9 cellular contexts compared by ENCODE assay signal in genomic region chr15:57133127-57133968, GRCh38.
A peak's percentile ranks its signal among the peaks of the same experiment; 100 is the strongest.
DNase-seq lines count a peak whose midpoint lies in the region; ATAC-seq, FAIRE-seq and TF ChIP-seq lines count a peak whose summit lies in the region.
"Had no signal": no experiment of that assay in that cellular context is flagged by ENCODE, and none has a peak within 500 bp of the region (broad histone marks: within the 10 kb centered on the region; RNA-seq: fewer than 3 reads in every experiment).

No MANE protein-coding gene starts in this region.

- FAIRE-seq in endothelial cell of umbilical vein (lab: Jason Lieb, UNC) = no peak

- CTCF ChIA-PET in activated naive CD4-positive, alpha-beta T cell treated with anti-CD3 and anti-CD28 coated beads for 36 hours (lab: Charles Lee) = interaction anchor here (1.8 kb wide), 1 partner anchor 13 kb away, joined by 6 read pairs; no protein-coding TSS in a partner anchor
- CTCF ChIA-PET in endothelial cell of umbilical vein (lab: Charles Lee) = interaction anchor here (1.2 to 1.4 kb wide), 2 partner anchors 8 to 11 kb away, joined by 4 to 5 read pairs; no protein-coding TSS in a partner anchor

- DNase-seq in activated naive CD4-positive, alpha-beta T cell treated with anti-CD3 and anti-CD28 coated beads for 36 hours = peak; percentile 42
- no peak for DNase-seq in activated naive CD4-positive, alpha-beta T cell (lab: John Stamatoyannopoulos, UW)
- DNase-seq in NCI-H774 (lab: John Stamatoyannopoulos, UW) (peak; percentile 78), endothelial cell of umbilical vein (ENCODE audit: low read depth, low spot score) (peak; percentile 57), superior temporal gyrus (ENCODE audit: extremely low spot score) (peak; percentile 70), tibial artery (no peak)
- DNase-seq in activated CD8-positive, alpha-beta memory T cell treated with anti-CD3 and anti-CD28 coated beads, Interleukin-2, amount 50 U/mL, for 4 hours = no peak

- no peak overlapping the region for H2AFZ ChIP-seq in endothelial cell of umbilical vein (ENCODE audit: low read depth, low read length)

- peaks cover 45% of the 10 kb centered on the region for H3K4me1 Mint-ChIP-seq in activated naive CD4-positive, alpha-beta T cell treated with anti-CD3 and anti-CD28 coated beads for 36 hours (ENCODE audit: low read depth)

- no peaks in the 10 kb centered on the region for H3K9me1 ChIP-seq in endothelial cell of umbilical vein (replicated peaks; ENCODE audit: control insufficient read depth, extremely low read depth, insufficient read depth, low read length)

- no peaks in the 10 kb centered on the region for H3K9me3 ChIP-seq in endothelial cell of umbilical vein (replicated peaks; ENCODE audit: control insufficient read depth, insufficient read depth, low read length)
- no peaks in the 10 kb centered on the region for H3K9me3 ChIP-seq in tibial artery
- H3K9me3 ChIP-seq: neutrophil had no signal

- peaks cover 8% of the 10 kb centered on the region for H3K36me3 Mint-ChIP-seq in activated naive CD4-positive, alpha-beta T cell treated with anti-CD3 and anti-CD28 coated beads for 36 hours (ENCODE audit: low read depth)

- no peak for ATAC-seq in HG03378 (IDR thresholded peaks at IDR 0.05; ENCODE audit: unreplicated experiment)

- H3K4me1 ChIP-seq in endothelial cell of umbilical vein (ENCODE audit: control insufficient read depth, extremely low read depth, insufficient read depth, low read length) (peaks cover 43% of the 10 kb centered on the region), tibial artery (peaks cover 0 to 14% (median 4%) of the 10 kb centered on the region in 4 donors)

- H4K20me1 ChIP-seq in endothelial cell of umbilical vein (replicated peaks; ENCODE audit: control insufficient read depth, extremely low read depth, insufficient read depth, low read length) = no peaks in the 10 kb centered on the region

- dilution Hi-C loops in endothelial cell of umbilical vein (cut with MboI; ENCODE audit: extremely low pct_ligation_motif_present, low sequenced_read_pairs) = no loop called here

- intact Hi-C loops in activated naive CD4-positive, alpha-beta T cell treated with anti-CD3 and anti-CD28 coated beads for 36 hours (cut with micrococcal nuclease) = loop anchor here (5.0 to 10.0 kb wide), 2 partner anchors 216 to 249 kb away; partner anchors contain the start of gene TCF12
- intact Hi-C loops in endothelial cell of umbilical vein (cut with micrococcal nuclease) (loop anchor here (5.0 to 10.0 kb wide), 4 partner anchors 51 to 1016 kb away; partner anchors contain the start of gene ZNF280D), tibial artery (cut with DNase I; ENCODE audit: low total_unique reads) (no loop called here)

- POLR2A ChIA-PET in endothelial cell of umbilical vein (lab: Charles Lee) = no interaction called here

- no peak overlapping the region for H3K27ac Mint-ChIP-seq in activated naive CD4-positive, alpha-beta T cell treated with anti-CD3 and anti-CD28 coated beads for 36 hours

- H3K27ac ChIP-seq in endothelial cell of umbilical vein (ENCODE audit: insufficient read depth, low read depth, low read length) (no peak overlapping the region), tibial artery (no peak overlapping the region)
- H3K27ac ChIP-seq: neutrophil had no signal

- no peak for TF ChIP-seq POLR2A in endothelial cell of umbilical vein (IDR thresholded peaks at IDR 0.05; ENCODE audit: low read depth, low read length)

- no TSS peak for BruUV-seq in endothelial cell of umbilical vein (replicated peaks; lab: Mats Ljungman, UMichigan)

- no peak overlapping the region for H3K9ac ChIP-seq in endothelial cell of umbilical vein (replicated peaks; ENCODE audit: extremely low read depth, insufficient read depth, low read length)

- H3K27me3 Mint-ChIP-seq in activated naive CD4-positive, alpha-beta T cell treated with anti-CD3 and anti-CD28 coated beads for 36 hours (ENCODE audit: low read depth) = no peaks in the 10 kb centered on the region

- no peak overlapping the region for H3K4me3 Mint-ChIP-seq in activated naive CD4-positive, alpha-beta T cell treated with anti-CD3 and anti-CD28 coated beads for 36 hours

- H3K36me3 ChIP-seq in endothelial cell of umbilical vein (ENCODE audit: control insufficient read depth in 2 of 2, extremely low read depth in 1 of 2, insufficient read depth in 2 of 2, low read length in 2 of 2) = no peaks in the 10 kb centered on the region
- no peaks in the 10 kb centered on the region for H3K36me3 ChIP-seq in tibial artery
- H3K36me3 ChIP-seq: neutrophil had no signal

- H3K4me3 ChIP-seq in endothelial cell of umbilical vein (replicated peaks in 1 of 3; ENCODE audit: insufficient read depth in 1 of 3, low read depth in 1 of 3, low read length in 3 of 3) (no peak overlapping the region), tibial artery (no peak overlapping the region)

- H3K27me3 ChIP-seq in endothelial cell of umbilical vein (ENCODE audit: control insufficient read depth in 2 of 2, insufficient read depth in 2 of 2, low read length in 2 of 2) = no peaks in the 10 kb centered on the region
- no peaks in the 10 kb centered on the region for H3K27me3 ChIP-seq in tibial artery
- H3K27me3 ChIP-seq: neutrophil had no signal

- no peak for TF ChIP-seq CTCF in endothelial cell of umbilical vein (IDR thresholded peaks at IDR 0.05; ENCODE audit: extremely low read depth in 1 of 2, insufficient read depth in 1 of 2, low read depth in 1 of 2, low read length in 2 of 2)
- TF ChIP-seq CTCF in tibial artery (IDR thresholded peaks at IDR 0.05) = no peak

- peak overlapping the region; percentile 14 for H3K4me2 ChIP-seq in endothelial cell of umbilical vein (ENCODE audit: insufficient read depth, low read length)

- peaks cover 28% of the 10 kb centered on the region for H3K79me2 ChIP-seq in endothelial cell of umbilical vein (ENCODE audit: control insufficient read depth, insufficient read depth, low read length)

- no peaks in the 10 kb centered on the region for H3K9me3 Mint-ChIP-seq in activated naive CD4-positive, alpha-beta T cell treated with anti-CD3 and anti-CD28 coated beads for 36 hours

TF ChIP-seq in endothelial cell of umbilical vein, 7 proteins besides CTCF, POLR2A, EP300 and RAD21:
- TF ChIP-seq POLR2AphosphoS5 (IDR thresholded peaks at IDR 0.05; ENCODE audit: insufficient read depth, low read depth, low read length) = no peak
- TF ChIP-seq EZH2 (IDR thresholded peaks at IDR 0.05; ENCODE audit: borderline replicate concordance, low read depth, low read length, severe bottlenecking) = no peak
- peak; percentile 14 for TF ChIP-seq JUN (IDR thresholded peaks at IDR 0.05; ENCODE audit: borderline replicate concordance, insufficient read depth, insufficient read length, low read depth)
- TF ChIP-seq FOS (IDR thresholded peaks at IDR 0.05; ENCODE audit: borderline replicate concordance, insufficient read depth, low read length) = no peak
- no peak for TF ChIP-seq MYC (IDR thresholded peaks at IDR 0.05; ENCODE audit: low read depth, low read length)

Comparison
In these comparisons a context has a peak if more than half of its experiments do, and no peak if none do; other contexts are left out.
1. DNase-seq: peak in activated naive CD4-positive, alpha-beta T cell treated with anti-CD3 and anti-CD28 coated beads for 36 hours (single experiment), NCI-H774 (single experiment), endothelial cell of umbilical vein (single experiment) and superior temporal gyrus (single experiment); none in activated naive CD4-positive, alpha-beta T cell (0 of 4), tibial artery (0 of 2) and activated CD8-positive, alpha-beta memory T cell treated with anti-CD3 and anti-CD28 coated beads, Interleukin-2, amount 50 U/mL, for 4 hours (single experiment).